ENCODE assay signal across 8 cellular contexts in genomic region chr20:24917797-24918578, GRCh38. TPM values are rescaled to one million over a fixed set of nuclear protein-coding genes. Genes with fewer than 3 reads are reported as not detected.
DNase-seq lines count a peak whose midpoint lies in the region; ATAC-seq and TF ChIP-seq lines count a peak whose summit lies in the region.

No MANE protein-coding gene starts in this region.

- no peaks in the 10 kb centered on the region for H3K9me3 ChIP-seq in HEK293 (ENCODE audit: control insufficient read depth, insufficient read depth, low read depth, low read length)

- H3K36me3 ChIP-seq in HEK293 (ENCODE audit: control insufficient read depth in 2 of 2, insufficient read depth in 1 of 2, low read length in 2 of 2): no peaks in the 10 kb centered on the region

- CTCF ChIA-PET in HEK293 (lab: Yijun Ruan, JAX): interaction anchor here (0.5 to 1.9 kb wide), 12 partner anchors 12 to 992 kb away, joined by 3 to 15 read pairs (median 4); no protein-coding TSS in a partner anchor

- TF ChIP-seq POLR2A in lower leg skin (IDR thresholded peaks at IDR 0.05): no peak

- POLR2A ChIA-PET in HEK293 (lab: Yijun Ruan, JAX): no interaction called here

- no peak for ATAC-seq in HG02623 (IDR thresholded peaks at IDR 0.05; ENCODE audit: unreplicated experiment)

- H3K27ac ChIP-seq in HEK293 (ENCODE audit: extremely low read depth, low read depth, low read length): no peak overlapping the region; the same call in 1 of the 2 replicates

- no peaks in the 10 kb centered on the region for H3K4me1 ChIP-seq in HEK293 (ENCODE audit: control insufficient read depth, insufficient read depth, low read length)

- H3K4me3 ChIP-seq in HEK293 (ENCODE audit: low read depth, low read length) (no peak overlapping the region), lower leg skin (ENCODE audit: low read depth, poor library complexity, severe bottlenecking) (no peak overlapping the region)

- intact Hi-C loops in lower leg skin (cut with DNase I; ENCODE audit: low total_unique reads): loop anchor here (10.0 kb wide), 1 partner anchor 983 kb away; no protein-coding TSS in a partner anchor

- 27 to 28% methylated on average over 34 of the region's 34 CpGs for WGBS in lower leg skin, 2 donors

- DNase-seq in DMS 273 treated with DMSO at 0.1 percent for 48 hours (lab: John Stamatoyannopoulos, UW): peak; percentile 48
- peak; percentile 81 for DNase-seq in NCI-H2227 (lab: John Stamatoyannopoulos, UW; ENCODE audit: unreplicated experiment)
- peak; percentile 69 for DNase-seq in activated CD4-positive, alpha-beta T cell treated with anti-CD3 and anti-CD28 coated beads for 48 hours
- DNase-seq in ecto neural progenitor cell (ENCODE audit: low spot score): peak; percentile 88
- peak; percentile 41 to 88 for DNase-seq in lower leg skin (ENCODE audit: low spot score in 2 of 2)
- DNase-seq in stimulated activated CD8-positive, alpha-beta memory T cell treated with anti-CD3 and anti-CD28 coated beads, Interleukin-12 subunit alpha, Interleukin-12 subunit beta, amount 100 ng/mL, for 1 hour (ENCODE audit: low read depth): peak; percentile 16

- peak; percentile 91 for TF ChIP-seq CTCF in HEK293 (tag by site-specific recombination; IDR thresholded peaks at IDR 0.05)
- TF ChIP-seq CTCF in lower leg skin (IDR thresholded peaks at IDR 0.05): no peak

TF ChIP-seq in HEK293, 187 proteins besides CTCF, POLR2A, EP300 and RAD21:
- TF ChIP-seq ZBTB26 (tag by site-specific recombination; optimal IDR thresholded peaks at IDR 0.05) (peak; percentile 4), ZNF335 (tag by site-specific recombination; conservative IDR thresholded peaks at IDR 0.05) (peak; percentile 14; the same call in 1 of the 2 replicates), ZNF2 (tag by site-specific recombination; IDR thresholded peaks at IDR 0.05) (peak; percentile 61; the same call in 1 of the 2 replicates), ZNF391 (tag by site-specific recombination; IDR thresholded peaks at IDR 0.05; ENCODE audit: borderline replicate concordance, low read depth) (0 out of 2 replicates have a peak, but pooled peaks have one; percentile 42), IKZF3 (tag by site-specific recombination; IDR thresholded peaks at IDR 0.05) (peak; percentile 47), REPIN1 (tag by site-specific recombination; IDR thresholded peaks at IDR 0.05; ENCODE audit: low read depth) (no peak), ZNF654 (tag by site-specific recombination; IDR thresholded peaks at IDR 0.05; ENCODE audit: low read depth) (peak; percentile 93), ZNF623 (tag by site-specific recombination; IDR thresholded peaks at IDR 0.05) (no peak)
TF ChIP-seq in HEK293: peak in this region for 6.

RNA-seq across cellular contexts. Expression of gene CST7, which starts 31.1 kb away (rescaled TPM):
- 1 to 10 TPM in 3 of 4 donors, under 1 TPM in 1; 0.42 to 5.1 (median 1.2) TPM for total RNA-seq in lower leg skin

Comparison
In these comparisons a context has a peak if more than half of its experiments do, and no peak if none do; other contexts are left out.
1. DNase-seq: peak in every context shown above with its lines; median percentile 88 in ecto neural progenitor cell; 81 in NCI-H2227; 69 in activated CD4-positive, alpha-beta T cell treated with anti-CD3 and anti-CD28 coated beads for 48 hours; 64 in lower leg skin; 48 in DMS 273 treated with DMSO at 0.1 percent for 48 hours; 16 in stimulated activated CD8-positive, alpha-beta memory T cell treated with anti-CD3 and anti-CD28 coated beads, Interleukin-12 subunit alpha, Interleukin-12 subunit beta, amount 100 ng/mL, for 1 hour.